In the genomic region with DNA sequence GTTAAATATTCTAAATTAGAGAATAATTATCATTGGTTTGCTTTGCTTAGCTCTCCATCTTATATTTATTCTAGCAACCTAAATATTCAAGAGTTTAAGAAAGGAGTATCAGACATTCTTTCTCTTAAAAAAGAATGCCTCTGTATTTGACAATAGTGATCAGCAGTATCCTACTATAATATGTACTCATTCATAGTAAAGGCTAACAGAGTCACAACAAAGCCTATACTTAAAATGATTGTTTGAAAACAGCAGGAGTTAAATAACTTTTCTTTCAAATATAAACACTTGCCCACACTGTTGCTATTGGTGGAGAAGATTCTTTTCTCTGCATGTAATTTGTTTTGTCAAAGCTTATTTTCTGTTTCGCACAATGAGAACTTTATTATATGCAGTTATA, we compare ENCODE assay signal across 2 cellular contexts.
TF ChIP-seq lines count a peak whose summit lies in the region.

No MANE protein-coding gene starts in this region.

TF ChIP-seq in GM23338, 12 proteins besides CTCF, POLR2A, EP300 and RAD21 (continued from another document and continues in another):
- TF ChIP-seq ZNF462 (CRISPR knock-in tag; IDR thresholded peaks at IDR 0.05) (no peak), ETS1 (IDR thresholded peaks at IDR 0.05) (no peak), ZNF331 (CRISPR knock-in tag; IDR thresholded peaks at IDR 0.05; ENCODE audit: low read depth) (no peak), POLR2AphosphoS5 (IDR thresholded peaks at IDR 0.05; ENCODE audit: low read depth) (no peak), JUNB (IDR thresholded peaks at IDR 0.05; ENCODE audit: unreplicated experiment) (no peak), STAT1 (IDR thresholded peaks at IDR 0.05; ENCODE audit: unreplicated experiment) (no peak), EZH2phosphoT487 (IDR thresholded peaks at IDR 0.05; ENCODE audit: unreplicated experiment) (no peak), CREB1 (CRISPR knock-in tag; IDR thresholded peaks at IDR 0.05; ENCODE audit: low read depth) (no peak), EZH2 (IDR thresholded peaks at IDR 0.05; ENCODE audit: low read depth, unreplicated experiment) (no peak)
- TF ChIP-seq, protein P1, sequence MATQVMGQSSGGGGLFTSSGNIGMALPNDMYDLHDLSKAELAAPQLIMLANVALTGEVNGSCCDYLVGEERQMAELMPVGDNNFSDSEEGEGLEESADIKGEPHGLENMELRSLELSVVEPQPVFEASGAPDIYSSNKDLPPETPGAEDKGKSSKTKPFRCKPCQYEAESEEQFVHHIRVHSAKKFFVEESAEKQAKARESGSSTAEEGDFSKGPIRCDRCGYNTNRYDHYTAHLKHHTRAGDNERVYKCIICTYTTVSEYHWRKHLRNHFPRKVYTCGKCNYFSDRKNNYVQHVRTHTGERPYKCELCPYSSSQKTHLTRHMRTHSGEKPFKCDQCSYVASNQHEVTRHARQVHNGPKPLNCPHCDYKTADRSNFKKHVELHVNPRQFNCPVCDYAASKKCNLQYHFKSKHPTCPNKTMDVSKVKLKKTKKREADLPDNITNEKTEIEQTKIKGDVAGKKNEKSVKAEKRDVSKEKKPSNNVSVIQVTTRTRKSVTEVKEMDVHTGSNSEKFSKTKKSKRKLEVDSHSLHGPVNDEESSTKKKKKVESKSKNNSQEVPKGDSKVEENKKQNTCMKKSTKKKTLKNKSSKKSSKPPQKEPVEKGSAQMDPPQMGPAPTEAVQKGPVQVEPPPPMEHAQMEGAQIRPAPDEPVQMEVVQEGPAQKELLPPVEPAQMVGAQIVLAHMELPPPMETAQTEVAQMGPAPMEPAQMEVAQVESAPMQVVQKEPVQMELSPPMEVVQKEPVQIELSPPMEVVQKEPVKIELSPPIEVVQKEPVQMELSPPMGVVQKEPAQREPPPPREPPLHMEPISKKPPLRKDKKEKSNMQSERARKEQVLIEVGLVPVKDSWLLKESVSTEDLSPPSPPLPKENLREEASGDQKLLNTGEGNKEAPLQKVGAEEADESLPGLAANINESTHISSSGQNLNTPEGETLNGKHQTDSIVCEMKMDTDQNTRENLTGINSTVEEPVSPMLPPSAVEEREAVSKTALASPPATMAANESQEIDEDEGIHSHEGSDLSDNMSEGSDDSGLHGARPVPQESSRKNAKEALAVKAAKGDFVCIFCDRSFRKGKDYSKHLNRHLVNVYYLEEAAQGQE (IDR thresholded peaks at IDR 0.05; ENCODE audit: unreplicated experiment), result no peak

TF ChIP-seq in H1, 55 proteins besides CTCF, POLR2A, EP300 and RAD21 (continued from another document):
- TF ChIP-seq CHD7 (IDR thresholded peaks at IDR 0.05; ENCODE audit: insufficient replicate concordance, low read length), result peak; percentile 52
